ENCODE assay signal across 1 cellular context in the genomic region with DNA sequence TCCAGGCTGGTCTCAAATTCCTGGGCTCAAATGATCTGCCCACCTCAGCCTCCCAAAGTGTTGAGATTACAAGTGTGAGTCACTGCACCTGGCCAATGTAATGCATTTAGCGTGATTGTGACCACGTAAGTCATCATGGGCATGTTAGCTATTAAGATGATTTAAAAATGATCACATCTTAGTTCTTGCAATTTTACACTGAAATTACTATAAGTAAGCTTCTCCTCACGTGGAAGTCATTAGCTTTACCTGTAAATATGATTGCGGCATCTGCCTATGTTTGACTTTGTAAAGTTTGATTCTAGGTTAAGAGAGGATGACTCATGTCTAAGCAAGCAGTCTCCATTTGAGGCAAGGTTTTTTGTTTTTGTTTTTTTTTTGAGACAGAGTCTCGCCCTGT.
TF ChIP-seq lines count a peak whose summit lies in the region.

No MANE protein-coding gene starts in this region.

TF ChIP-seq in HCT116, 20 proteins besides CTCF, POLR2A, EP300 and RAD21 (continued from another document):
- TF ChIP-seq SP1 (IDR thresholded peaks at IDR 0.05; ENCODE audit: low read depth) (peak; percentile 17; the same call in 1 of the 2 replicates), ELF1 (IDR thresholded peaks at IDR 0.05; ENCODE audit: borderline replicate concordance, low read depth) (no peak), TCF7L2 (IDR thresholded peaks at IDR 0.05; ENCODE audit: borderline replicate concordance, extremely low read depth, insufficient read depth, insufficient read length) (no peak), SRF (IDR thresholded peaks at IDR 0.05; ENCODE audit: low read depth) (no peak), ATF3 (IDR thresholded peaks at IDR 0.05) (no peak), YY1 (IDR thresholded peaks at IDR 0.05; ENCODE audit: extremely low read depth, insufficient replicate concordance, low read depth, low read length) (no peak), ZNF274 (IDR thresholded peaks at IDR 0.05; ENCODE audit: low read depth, low read length) (no peak), CEBPB (IDR thresholded peaks at IDR 0.05; ENCODE audit: low read depth) (no peak), FOSL1 (IDR thresholded peaks at IDR 0.05; ENCODE audit: low read depth) (peak; percentile 51), EZH2phosphoT487 (IDR thresholded peaks at IDR 0.05; ENCODE audit: borderline replicate concordance) (no peak), SIN3A (IDR thresholded peaks at IDR 0.05; ENCODE audit: low read depth) (no peak), ZFX (IDR thresholded peaks at IDR 0.05) (no peak), EZH2 (IDR thresholded peaks at IDR 0.05) (no peak), CBX3 (IDR thresholded peaks at IDR 0.05; ENCODE audit: low read depth) (no peak), REST (IDR thresholded peaks at IDR 0.05; ENCODE audit: low read depth) (no peak)
- TF ChIP-seq, protein P1, sequence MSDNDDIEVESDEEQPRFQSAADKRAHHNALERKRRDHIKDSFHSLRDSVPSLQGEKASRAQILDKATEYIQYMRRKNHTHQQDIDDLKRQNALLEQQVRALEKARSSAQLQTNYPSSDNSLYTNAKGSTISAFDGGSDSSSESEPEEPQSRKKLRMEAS (IDR thresholded peaks at IDR 0.05) = no peak
- TF ChIP-seq, protein P2, sequence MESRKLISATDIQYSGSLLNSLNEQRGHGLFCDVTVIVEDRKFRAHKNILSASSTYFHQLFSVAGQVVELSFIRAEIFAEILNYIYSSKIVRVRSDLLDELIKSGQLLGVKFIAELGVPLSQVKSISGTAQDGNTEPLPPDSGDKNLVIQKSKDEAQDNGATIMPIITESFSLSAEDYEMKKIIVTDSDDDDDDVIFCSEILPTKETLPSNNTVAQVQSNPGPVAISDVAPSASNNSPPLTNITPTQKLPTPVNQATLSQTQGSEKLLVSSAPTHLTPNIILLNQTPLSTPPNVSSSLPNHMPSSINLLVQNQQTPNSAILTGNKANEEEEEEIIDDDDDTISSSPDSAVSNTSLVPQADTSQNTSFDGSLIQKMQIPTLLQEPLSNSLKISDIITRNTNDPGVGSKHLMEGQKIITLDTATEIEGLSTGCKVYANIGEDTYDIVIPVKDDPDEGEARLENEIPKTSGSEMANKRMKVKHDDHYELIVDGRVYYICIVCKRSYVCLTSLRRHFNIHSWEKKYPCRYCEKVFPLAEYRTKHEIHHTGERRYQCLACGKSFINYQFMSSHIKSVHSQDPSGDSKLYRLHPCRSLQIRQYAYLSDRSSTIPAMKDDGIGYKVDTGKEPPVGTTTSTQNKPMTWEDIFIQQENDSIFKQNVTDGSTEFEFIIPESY (IDR thresholded peaks at IDR 0.05; ENCODE audit: extremely low read depth, insufficient replicate concordance, low read length) = no peak
